Comparison of ENCODE assay signal across 4 cellular contexts in the genomic region with DNA sequence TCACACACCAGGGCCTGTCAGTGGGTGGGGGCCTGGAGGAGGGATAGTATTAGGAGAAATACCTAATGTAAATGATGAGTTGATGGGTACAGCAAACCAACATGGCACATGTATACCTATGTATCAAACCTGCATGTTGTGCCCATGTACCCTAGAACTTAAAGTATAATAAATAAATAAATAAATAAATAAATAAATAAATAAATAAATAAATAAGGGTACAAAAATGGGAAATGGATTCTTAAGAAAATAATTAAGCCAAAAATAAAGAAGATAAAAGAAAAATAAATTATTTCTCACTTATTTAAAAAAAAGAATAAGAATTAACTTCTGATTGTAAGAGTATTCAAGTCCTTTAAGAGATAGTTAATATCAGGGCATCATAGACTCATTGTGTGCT.
A peak's percentile ranks its signal among the peaks of the same experiment; 100 is the strongest.
DNase-seq lines count a peak whose midpoint lies in the region; ATAC-seq, FAIRE-seq and TF ChIP-seq lines count a peak whose summit lies in the region.
"Not testable (repeated sequence)": the region's sequence is repeated elsewhere in the genome, so short reads cannot be mapped to it uniquely, and the experiment has no call there.

No MANE protein-coding gene starts in this region.

- H3K36me3 Mint-ChIP-seq in WTC11 = not testable (repeated sequence)

- not testable (repeated sequence) for H3K9me3 Mint-ChIP-seq in WTC11

- not testable (repeated sequence) for H3K4me1 ChIP-seq in A549; HEK293 (ENCODE audit: control insufficient read depth, insufficient read depth, low read length)

- not testable (repeated sequence) for ATAC-seq in A549, WTC11

- H3K9me3 ChIP-seq in A549; HEK293 (ENCODE audit: control insufficient read depth, insufficient read depth, low read depth, low read length): not testable (repeated sequence)

- not testable (repeated sequence) for TF ChIP-seq EP300 in A549 (IDR thresholded peaks at IDR 0.05)

- TF ChIP-seq RAD21 in A549 (conservative IDR thresholded peaks at IDR 0.05 in 1 of 2, IDR thresholded peaks at IDR 0.05 in 1 of 2) = not testable (repeated sequence)

- not testable (repeated sequence) for H3K4me3 Mint-ChIP-seq in WTC11

- not testable (repeated sequence) for H3K36me3 ChIP-seq in HEK293 (ENCODE audit: control insufficient read depth in 2 of 2, insufficient read depth in 1 of 2, low read length in 2 of 2)

- H3K27ac ChIP-seq in A549; HEK293 (ENCODE audit: extremely low read depth, low read depth, low read length): not testable (repeated sequence)

- not testable (repeated sequence) for DNase-seq in A549 (ENCODE audit: low read depth in 1 of 2, low spot score in 1 of 2); WTC11 (ENCODE audit: low spot score); frontal cortex (ENCODE audit: low spot score in 2 of 2)

- not testable (repeated sequence) for H3K4me3 ChIP-seq in A549; HEK293 (ENCODE audit: low read depth, low read length)

- POLR2A ChIA-PET in A549 (lab: Yijun Ruan, JAX); HEK293 (lab: Yijun Ruan, JAX); WTC11 (lab: Charles Lee): not testable (repeated sequence)

- not testable (repeated sequence) for H3K4me2 ChIP-seq in A549

- FAIRE-seq in A549 (lab: Jason Lieb, UNC) = not testable (repeated sequence)
- FAIRE-seq in frontal cortex (lab: Jason Lieb, UNC) = peak; percentile 66

- H3K4me1 Mint-ChIP-seq in WTC11 = not testable (repeated sequence)

- not testable (repeated sequence) for TF ChIP-seq CTCF in A549 (IDR thresholded peaks at IDR 0.05); HEK293 (tag by site-specific recombination; IDR thresholded peaks at IDR 0.05); WTC11 (IDR thresholded peaks at IDR 0.05)

- CTCF ChIA-PET in A549 (lab: Yijun Ruan, JAX); HEK293 (lab: Yijun Ruan, JAX); WTC11 (lab: Charles Lee): not testable (repeated sequence)

- H3K27me3 Mint-ChIP-seq in WTC11 (ENCODE audit: low read depth) = not testable (repeated sequence)

- TF ChIP-seq POLR2A in A549 (IDR thresholded peaks at IDR 0.05; ENCODE audit: low read length) = not testable (repeated sequence)

- not testable (repeated sequence) for H3K27ac Mint-ChIP-seq in WTC11

TF ChIP-seq in A549, 52 proteins besides CTCF, POLR2A, EP300 and RAD21:
- TF ChIP-seq ZC3H11A (IDR thresholded peaks at IDR 0.05) = peak; percentile 43

TF ChIP-seq in HEK293, 187 proteins besides CTCF, POLR2A, EP300 and RAD21 (continues in another document):
- peak; percentile 23; the same call in 1 of the 2 replicates for TF ChIP-seq ZXDB (tag by site-specific recombination; IDR thresholded peaks at IDR 0.05)
- peak; percentile 53; the same call in 1 of the 2 replicates for TF ChIP-seq ZBTB8A (tag by site-specific recombination; IDR thresholded peaks at IDR 0.05)
- peak; percentile 84; the same call in 1 of the 2 replicates for TF ChIP-seq ZNF394 (tag by site-specific recombination; IDR thresholded peaks at IDR 0.05; ENCODE audit: borderline replicate concordance)
- peak; percentile 67 for TF ChIP-seq ZNF426 (tag by site-specific recombination; IDR thresholded peaks at IDR 0.05)
- TF ChIP-seq ZNF140 (tag by site-specific recombination; IDR thresholded peaks at IDR 0.05) = peak; percentile 52; the same call in 1 of the 2 replicates
- TF ChIP-seq ZNF555 (tag by site-specific recombination; conservative IDR thresholded peaks at IDR 0.05) = peak; percentile 67
- peak; percentile 18; the same call in 1 of the 2 replicates for TF ChIP-seq ZNF654 (tag by site-specific recombination; IDR thresholded peaks at IDR 0.05; ENCODE audit: low read depth)
- TF ChIP-seq ZNF202 (tag by site-specific recombination; IDR thresholded peaks at IDR 0.05; ENCODE audit: borderline replicate concordance) = peak; percentile 73; the same call in 1 of the 2 replicates
- TF ChIP-seq ZNF664 (tag by site-specific recombination; IDR thresholded peaks at IDR 0.05) = 0 out of 2 replicates have a peak, but pooled peaks have one; percentile 8
- 0 out of 2 replicates have a peak, but pooled peaks have one; percentile 32 for TF ChIP-seq ZNF433 (tag by site-specific recombination; IDR thresholded peaks at IDR 0.05; ENCODE audit: low read depth)
- TF ChIP-seq ZNF623 (tag by site-specific recombination; IDR thresholded peaks at IDR 0.05) = peak; percentile 47
- TF ChIP-seq, protein P1, sequence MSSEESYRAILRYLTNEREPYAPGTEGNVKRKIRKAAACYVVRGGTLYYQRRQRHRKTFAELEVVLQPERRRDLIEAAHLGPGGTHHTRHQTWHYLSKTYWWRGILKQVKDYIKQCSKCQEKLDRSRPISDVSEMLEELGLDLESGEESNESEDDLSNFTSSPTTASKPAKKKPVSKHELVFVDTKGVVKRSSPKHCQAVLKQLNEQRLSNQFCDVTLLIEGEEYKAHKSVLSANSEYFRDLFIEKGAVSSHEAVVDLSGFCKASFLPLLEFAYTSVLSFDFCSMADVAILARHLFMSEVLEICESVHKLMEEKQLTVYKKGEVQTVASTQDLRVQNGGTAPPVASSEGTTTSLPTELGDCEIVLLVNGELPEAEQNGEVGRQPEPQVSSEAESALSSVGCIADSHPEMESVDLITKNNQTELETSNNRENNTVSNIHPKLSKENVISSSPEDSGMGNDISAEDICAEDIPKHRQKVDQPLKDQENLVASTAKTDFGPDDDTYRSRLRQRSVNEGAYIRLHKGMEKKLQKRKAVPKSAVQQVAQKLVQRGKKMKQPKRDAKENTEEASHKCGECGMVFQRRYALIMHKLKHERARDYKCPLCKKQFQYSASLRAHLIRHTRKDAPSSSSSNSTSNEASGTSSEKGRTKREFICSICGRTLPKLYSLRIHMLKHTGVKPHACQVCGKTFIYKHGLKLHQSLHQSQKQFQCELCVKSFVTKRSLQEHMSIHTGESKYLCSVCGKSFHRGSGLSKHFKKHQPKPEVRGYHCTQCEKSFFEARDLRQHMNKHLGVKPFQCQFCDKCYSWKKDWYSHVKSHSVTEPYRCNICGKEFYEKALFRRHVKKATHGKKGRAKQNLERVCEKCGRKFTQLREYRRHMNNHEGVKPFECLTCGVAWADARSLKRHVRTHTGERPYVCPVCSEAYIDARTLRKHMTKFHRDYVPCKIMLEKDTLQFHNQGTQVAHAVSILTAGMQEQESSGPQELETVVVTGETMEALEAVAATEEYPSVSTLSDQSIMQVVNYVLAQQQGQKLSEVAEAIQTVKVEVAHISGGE (tag by site-specific recombination; conservative IDR thresholded peaks at IDR 0.05; ENCODE audit: low read depth) = peak; percentile 70

TF ChIP-seq in WTC11, 78 proteins besides CTCF, POLR2A, EP300 and RAD21:
- peak; percentile 18; the same call in 1 of the 2 replicates for TF ChIP-seq HMGA2 (CRISPR knock-in tag; IDR thresholded peaks at IDR 0.05)
